ENCODE assay signal across 1 cellular context in genomic region chr15:67258412-67258811, GRCh38. TPM values are rescaled to one million over a fixed set of nuclear protein-coding genes. Genes with fewer than 3 reads are reported as not detected.
"Had no signal": no experiment of that assay in that cellular context is flagged by ENCODE, and none has a peak within 500 bp of the region (broad histone marks: within the 10 kb centered on the region; RNA-seq: fewer than 3 reads in every experiment).

No MANE protein-coding gene starts in this region.

RNA-seq across cellular contexts. Expression of gene IQCH, which starts 3.8 kb away (rescaled TPM):
- total RNA-seq: ascending aorta had no signal
